In genomic region chr19:12000152-12000981, GRCh38 we compare ENCODE assay signal across 12 cellular contexts. TPM values are rescaled to one million over a fixed set of nuclear protein-coding genes. Genes with fewer than 3 reads are reported as not detected.
DNase-seq lines count a peak whose midpoint lies in the region; ATAC-seq lines count a peak whose summit lies in the region.
"Had no signal": no experiment of that assay in that cellular context is flagged by ENCODE, and none has a peak within 500 bp of the region (broad histone marks: within the 10 kb centered on the region; RNA-seq: fewer than 3 reads in every experiment).

No MANE protein-coding gene starts in this region.

- ATAC-seq in HG03175 (IDR thresholded peaks at IDR 0.05; ENCODE audit: unreplicated experiment) = peak; percentile 63

- H3K9me3 Mint-ChIP-seq in activated naive CD8-positive, alpha-beta T cell treated with anti-CD3 and anti-CD28 coated beads for 36 hours = no peaks in the 10 kb centered on the region
- H3K9me3 Mint-ChIP-seq in stimulated activated naive CD8-positive, alpha-beta T cell treated with anti-CD3 and anti-CD28 coated beads, Interleukin-15, Interleukin-2, amounts not matched to agents 100 ng/mL and 50 ng/mL, for 24 hours = peaks cover 4% of the 10 kb centered on the region

- peaks cover 48% of the 10 kb centered on the region for H3K36me3 Mint-ChIP-seq in activated naive CD8-positive, alpha-beta T cell treated with anti-CD3 and anti-CD28 coated beads for 36 hours
- H3K36me3 Mint-ChIP-seq in stimulated activated naive CD8-positive, alpha-beta T cell treated with anti-CD3 and anti-CD28 coated beads, Interleukin-15, Interleukin-2, amounts not matched to agents 100 ng/mL and 50 ng/mL, for 24 hours (ENCODE audit: low read depth) = peaks cover 40% of the 10 kb centered on the region

- no peak overlapping the region for H3K4me3 Mint-ChIP-seq in activated naive CD8-positive, alpha-beta T cell treated with anti-CD3 and anti-CD28 coated beads for 36 hours
- peak overlapping the region; percentile 56 for H3K4me3 Mint-ChIP-seq in stimulated activated naive CD8-positive, alpha-beta T cell treated with anti-CD3 and anti-CD28 coated beads, Interleukin-15, Interleukin-2, amounts not matched to agents 100 ng/mL and 50 ng/mL, for 24 hours
- H3K4me3 Mint-ChIP-seq: CD14-positive monocyte had no signal

- peak; percentile 25 for DNase-seq in stimulated activated CD4-positive, alpha-beta T cell treated with anti-CD3 and anti-CD28 coated beads, Interleukin-1b, Interleukin-23, amount 100 ng/mL, for 48 hours
- no peak for DNase-seq in stimulated activated CD4-positive, alpha-beta T cell treated with anti-CD3 and anti-CD28 coated beads, Interleukin-4, amount 100 ng/mL, for 1 hour
- DNase-seq in activated naive CD8-positive, alpha-beta T cell treated with anti-CD3 and anti-CD28 coated beads for 36 hours = peak; percentile 12
- DNase-seq in GOT3 (lab: John Stamatoyannopoulos, UW) = no peak
- DNase-seq in NCI-H146 (lab: John Stamatoyannopoulos, UW) = no peak
- DNase-seq in DMS153 (lab: John Stamatoyannopoulos, UW) = no peak
- DNase-seq: activated CD8-positive, alpha-beta memory T cell treated with anti-CD3 and anti-CD28 coated beads, Interleukin-2, amount 50 U/mL, for 48 hours; Right ventricle myocardium superior; testis had no signal

- peaks cover 25% of the 10 kb centered on the region for H3K4me1 Mint-ChIP-seq in activated naive CD8-positive, alpha-beta T cell treated with anti-CD3 and anti-CD28 coated beads for 36 hours
- H3K4me1 Mint-ChIP-seq in stimulated activated naive CD8-positive, alpha-beta T cell treated with anti-CD3 and anti-CD28 coated beads, Interleukin-15, Interleukin-2, amounts not matched to agents 100 ng/mL and 50 ng/mL, for 24 hours (ENCODE audit: low read depth) = peaks cover 34% of the 10 kb centered on the region
- H3K4me1 Mint-ChIP-seq: CD14-positive monocyte had no signal

- peak overlapping the region; percentile 80 for H3K27ac Mint-ChIP-seq in activated naive CD8-positive, alpha-beta T cell treated with anti-CD3 and anti-CD28 coated beads for 36 hours
- H3K27ac Mint-ChIP-seq in stimulated activated naive CD8-positive, alpha-beta T cell treated with anti-CD3 and anti-CD28 coated beads, Interleukin-15, Interleukin-2, amounts not matched to agents 100 ng/mL and 50 ng/mL, for 24 hours = peak overlapping the region; percentile 75

- H3K27me3 Mint-ChIP-seq in activated naive CD8-positive, alpha-beta T cell treated with anti-CD3 and anti-CD28 coated beads for 36 hours = no peaks in the 10 kb centered on the region
- no peaks in the 10 kb centered on the region for H3K27me3 Mint-ChIP-seq in stimulated activated naive CD8-positive, alpha-beta T cell treated with anti-CD3 and anti-CD28 coated beads, Interleukin-15, Interleukin-2, amounts not matched to agents 100 ng/mL and 50 ng/mL, for 24 hours

RNA-seq across cellular contexts. Expression of gene ZNF433, which starts 35.1 kb away (rescaled TPM):
- 1 to 10 TPM; 2.2 to 2.3 TPM for total RNA-seq in activated naive CD8-positive, alpha-beta T cell treated with anti-CD3 and anti-CD28 coated beads for 36 hours

RNA-seq across cellular contexts. Expression of gene ZNF763, which starts 35.5 kb away (rescaled TPM):
- under 1 TPM; 0.85 to 0.96 TPM for total RNA-seq in activated naive CD8-positive, alpha-beta T cell treated with anti-CD3 and anti-CD28 coated beads for 36 hours

RNA-seq across cellular contexts. Expression of gene ZNF878, which starts 52.4 kb away (rescaled TPM):
- 1 to 10 TPM; 1.1 TPM for total RNA-seq in activated naive CD8-positive, alpha-beta T cell treated with anti-CD3 and anti-CD28 coated beads for 36 hours

Comparison
In these comparisons a context has a peak if more than half of its experiments do, and no peak if none do; other contexts are left out.
1. DNase-seq: peak in stimulated activated CD4-positive, alpha-beta T cell treated with anti-CD3 and anti-CD28 coated beads, Interleukin-1b, Interleukin-23, amount 100 ng/mL, for 48 hours (single experiment) and activated naive CD8-positive, alpha-beta T cell treated with anti-CD3 and anti-CD28 coated beads for 36 hours (single experiment); none in stimulated activated CD4-positive, alpha-beta T cell treated with anti-CD3 and anti-CD28 coated beads, Interleukin-4, amount 100 ng/mL, for 1 hour (single experiment), GOT3 (single experiment), NCI-H146 (single experiment) and DMS153 (single experiment).